In genomic region chr2:100627653-100628300, GRCh38 we compare ENCODE assay signal across 22 cellular contexts.
"Had no signal": no experiment of that assay in that cellular context is flagged by ENCODE, and none has a peak within 500 bp of the region (broad histone marks: within the 10 kb centered on the region; RNA-seq: fewer than 3 reads in every experiment).

No MANE protein-coding gene starts in this region.

- H3K27me3 Mint-ChIP-seq: activated CD4-positive, alpha-beta memory T cell treated with anti-CD3 and anti-CD28 coated beads for 36 hours; activated naive CD8-positive, alpha-beta T cell; activated T-cell treated with anti-CD3 and anti-CD28 coated beads, Interleukin-2, amount 50 U/mL, for 24 hours; central memory CD8-positive, alpha-beta T cell; stimulated activated naive CD8-positive, alpha-beta T cell treated with anti-CD3 and anti-CD28 coated beads, Interleukin-15, amount 100 ng/mL, for 72 hours had no signal

- H3K9me3 Mint-ChIP-seq: activated B cell treated with CpG ODN at 0.5 μM for 24 hours; activated CD4-positive, alpha-beta memory T cell treated with anti-CD3 and anti-CD28 coated beads for 36 hours; activated T-cell treated with anti-CD3 and anti-CD28 coated beads, Interleukin-2, amount 50 U/mL, for 24 hours; activated T-helper 2 cell treated with anti-CD3 and anti-CD28 coated beads, Interferon-gamma antibody, Interleukin-2, Interleukin-4, amounts not matched to agents 10 μg/mL and 5 μg/mL and 100 μg/mL, durations not matched to agents 14 hours and 24 hours and 36 hours; central memory CD8-positive, alpha-beta T cell; endodermal cell; nephron progenitor cell; stimulated activated naive CD8-positive, alpha-beta T cell treated with anti-CD3 and anti-CD28 coated beads, Interleukin-15, amount 100 ng/mL, for 72 hours had no signal

- ATAC-seq: gastroesophageal sphincter; mucosa of descending colon; right lobe of liver; stimulated activated naive CD8-positive, alpha-beta T cell treated with anti-CD3 and anti-CD28 coated beads, Interleukin-15, amount 100 ng/mL, for 72 hours had no signal

- H3K4me1 Mint-ChIP-seq: activated B cell treated with CpG ODN at 0.5 μM for 24 hours, nephron progenitor cell had no signal

- H3K27ac Mint-ChIP-seq: activated B cell treated with CpG ODN at 0.5 μM for 24 hours; activated CD4-positive, alpha-beta memory T cell treated with anti-CD3 and anti-CD28 coated beads for 36 hours; activated naive CD8-positive, alpha-beta T cell; activated T-cell treated with anti-CD3 and anti-CD28 coated beads, Interleukin-2, amount 50 U/mL, for 24 hours; activated T-helper 2 cell treated with anti-CD3 and anti-CD28 coated beads, Interferon-gamma antibody, Interleukin-2, Interleukin-4, amounts not matched to agents 10 μg/mL and 5 μg/mL and 100 μg/mL, durations not matched to agents 14 hours and 24 hours and 36 hours; endodermal cell; nephron progenitor cell had no signal

- H3K4me3 Mint-ChIP-seq: activated B cell treated with CpG ODN at 0.5 μM for 24 hours; activated CD4-positive, alpha-beta memory T cell treated with anti-CD3 and anti-CD28 coated beads for 36 hours; activated naive CD8-positive, alpha-beta T cell; activated T-cell treated with anti-CD3 and anti-CD28 coated beads, Interleukin-2, amount 50 U/mL, for 24 hours; central memory CD8-positive, alpha-beta T cell; endodermal cell; nephron progenitor cell; stimulated activated naive CD8-positive, alpha-beta T cell treated with anti-CD3 and anti-CD28 coated beads, Interleukin-15, amount 100 ng/mL, for 72 hours had no signal

- H3K36me3 Mint-ChIP-seq: activated CD4-positive, alpha-beta memory T cell treated with anti-CD3 and anti-CD28 coated beads for 36 hours; activated naive CD8-positive, alpha-beta T cell had no signal

- DNase-seq: activated B cell treated with CpG ODN at 0.5 μM for 24 hours; activated CD4-positive, alpha-beta memory T cell treated with anti-CD3 and anti-CD28 coated beads for 36 hours; activated CD4-positive, alpha-beta T cell treated with anti-CD3 and anti-CD28 coated beads for 4 hours; activated naive CD4-positive, alpha-beta T cell; activated T-cell treated with anti-CD3 and anti-CD28 coated beads, Interleukin-2, amount 50 U/mL, for 24 hours; adrenal gland; dorsolateral prefrontal cortex; endodermal cell; hypothalamus; mesenchymal stem cell; mucosa of descending colon; nephron progenitor cell; occipital lobe; posterior cingulate gyrus; right lobe of liver; stimulated activated CD4-positive, alpha-beta T cell treated with anti-CD3 and anti-CD28 coated beads, Interleukin-1b, Interleukin-23, amount 100 ng/mL, for 48 hours; stimulated activated naive CD8-positive, alpha-beta T cell treated with anti-CD3 and anti-CD28 coated beads, Interleukin-15, amount 100 ng/mL, for 72 hours; transverse colon had no signal
